ENCODE assay signal across 8 cellular contexts in genomic region chr7:134690614-134691504, GRCh38. TPM values are rescaled to one million over a fixed set of nuclear protein-coding genes. Genes with fewer than 3 reads are reported as not detected.
A peak's percentile ranks its signal among the peaks of the same experiment; 100 is the strongest.
DNase-seq lines count a peak whose midpoint lies in the region; ATAC-seq and TF ChIP-seq lines count a peak whose summit lies in the region.
"Had no signal": no experiment of that assay in that cellular context is flagged by ENCODE, and none has a peak within 500 bp of the region (broad histone marks: within the 10 kb centered on the region; RNA-seq: fewer than 3 reads in every experiment).

No MANE protein-coding gene starts in this region.

- H3K4me1 ChIP-seq in neuron (ENCODE audit: insufficient read depth, low read length) = peaks cover 6% of the 10 kb centered on the region
- H3K4me1 ChIP-seq in upper lobe of left lung = peaks cover 0 to 13% (median 0%) of the 10 kb centered on the region in 4 donors
- no peaks in the 10 kb centered on the region for H3K4me1 ChIP-seq in CD4-positive, alpha-beta memory T cell (ENCODE audit: insufficient read depth, low read length)

- DNase-seq in SK-N-MC (ENCODE audit: low read depth, low spot score) (no peak), fibroblast of gingiva (ENCODE audit: low read depth) (peak; percentile 79), upper lobe of left lung (no peak), DMS153 (lab: John Stamatoyannopoulos, UW) (no peak)
- no peak for DNase-seq in CD4-positive, alpha-beta memory T cell
- DNase-seq: NCI-H187 had no signal

- ATAC-seq in upper lobe of left lung (ENCODE audit: low FRiP score in 2 of 2) (no peak), GM19395 (IDR thresholded peaks at IDR 0.05; ENCODE audit: unreplicated experiment) (no peak)

- no peaks in the 10 kb centered on the region for H3K36me3 Mint-ChIP-seq in CD4-positive, alpha-beta memory T cell

- no peaks in the 10 kb centered on the region for H3K9me3 Mint-ChIP-seq in CD4-positive, alpha-beta memory T cell

- CTCF ChIA-PET in CD4-positive, alpha-beta memory T cell (lab: Charles Lee; ENCODE audit: partially characterized antibody) = interaction anchor here (0.8 to 3.2 kb wide), 7 partner anchors 10 to 61 kb away, joined by 3 to 11 read pairs (median 4); no protein-coding TSS in a partner anchor

- H3K27ac Mint-ChIP-seq in CD4-positive, alpha-beta memory T cell = no peak overlapping the region

- no peaks in the 10 kb centered on the region for H3K4me1 Mint-ChIP-seq in CD4-positive, alpha-beta memory T cell

- no peaks in the 10 kb centered on the region for H3K36me3 ChIP-seq in SK-N-MC (ENCODE audit: insufficient read depth, low read length)
- H3K36me3 ChIP-seq in neuron (ENCODE audit: insufficient read depth, low read length) = no peaks in the 10 kb centered on the region
- H3K36me3 ChIP-seq in upper lobe of left lung = no peaks in the 10 kb centered on the region
- no peaks in the 10 kb centered on the region for H3K36me3 ChIP-seq in CD4-positive, alpha-beta memory T cell (ENCODE audit: insufficient read depth, low read length)

- H3K27me3 ChIP-seq in neuron (ENCODE audit: insufficient read depth, low read length) (no peaks in the 10 kb centered on the region), upper lobe of left lung (no peaks in the 10 kb centered on the region)
- no peaks in the 10 kb centered on the region for H3K27me3 ChIP-seq in CD4-positive, alpha-beta memory T cell (ENCODE audit: insufficient read depth, low read length)

- H2AFZ ChIP-seq in neuron (ENCODE audit: low read depth, low read length) = peak overlapping the region; percentile 8

- H3K4me3 ChIP-seq in SK-N-MC (peak overlapping the region; percentile 59), neuron (ENCODE audit: low read length) (no peak overlapping the region), upper lobe of left lung (no peak overlapping the region)
- no peak overlapping the region for H3K4me3 ChIP-seq in CD4-positive, alpha-beta memory T cell (ENCODE audit: low read length in 2 of 2)

- 78 to 86% methylated on average over 12 of the region's 12 CpGs for WGBS in upper lobe of left lung, 2 donors

- POLR2A ChIA-PET in CD4-positive, alpha-beta memory T cell (lab: Charles Lee; ENCODE audit: partially characterized antibody) = no interaction called here

- TF ChIP-seq CTCF in upper lobe of left lung (IDR thresholded peaks at IDR 0.05) = no peak

- H3K4me3 Mint-ChIP-seq in CD4-positive, alpha-beta memory T cell = no peak overlapping the region

- TF ChIP-seq EP300 in upper lobe of left lung (IDR thresholded peaks at IDR 0.05) = no peak

- H3K27ac ChIP-seq in SK-N-MC (peak overlapping the region; percentile 55; the same call in 1 of the 2 replicates), upper lobe of left lung (peak overlapping the region in 3 of 4 donors; percentile 21 to 62 (median 51))
- H3K27ac ChIP-seq in CD4-positive, alpha-beta memory T cell (ENCODE audit: low read depth, low read length) = no peak overlapping the region

- H3K27me3 Mint-ChIP-seq in CD4-positive, alpha-beta memory T cell = peaks cover 2 to 3% of the 10 kb centered on the region in 2 donors

- no peak for TF ChIP-seq POLR2A in upper lobe of left lung (IDR thresholded peaks at IDR 0.05)

- intact Hi-C loops in CD4-positive, alpha-beta memory T cell (cut with micrococcal nuclease) = no loop called here

- H3K9me3 ChIP-seq in SK-N-MC (ENCODE audit: low read depth, low read length) = no peaks in the 10 kb centered on the region
- H3K9me3 ChIP-seq in neuron (ENCODE audit: low read length) = no peaks in the 10 kb centered on the region
- H3K9me3 ChIP-seq in upper lobe of left lung = no peaks in the 10 kb centered on the region
- H3K9me3 ChIP-seq in CD4-positive, alpha-beta memory T cell (ENCODE audit: control insufficient read depth in 1 of 2, low read length in 2 of 2) = no peaks in the 10 kb centered on the region

- H3K9ac ChIP-seq in SK-N-MC (ENCODE audit: insufficient read length) = no peak overlapping the region

RNA-seq across cellular contexts. Expression of gene BPGM, which starts 44.2 kb away (rescaled TPM):
- total RNA-seq in upper lobe of left lung = 10 to 100 TPM in 5 of 6 donors, 1 to 10 TPM in 1; 9.5 to 30.7 (median 14.3) TPM
- 10 to 100 TPM; 13.7 to 14.7 TPM for total RNA-seq in CD4-positive, alpha-beta memory T cell
- polyA plus RNA-seq in CD4-positive, alpha-beta memory T cell = 10 to 100 TPM; 22.1 to 27.8 TPM
